In the genomic region with DNA sequence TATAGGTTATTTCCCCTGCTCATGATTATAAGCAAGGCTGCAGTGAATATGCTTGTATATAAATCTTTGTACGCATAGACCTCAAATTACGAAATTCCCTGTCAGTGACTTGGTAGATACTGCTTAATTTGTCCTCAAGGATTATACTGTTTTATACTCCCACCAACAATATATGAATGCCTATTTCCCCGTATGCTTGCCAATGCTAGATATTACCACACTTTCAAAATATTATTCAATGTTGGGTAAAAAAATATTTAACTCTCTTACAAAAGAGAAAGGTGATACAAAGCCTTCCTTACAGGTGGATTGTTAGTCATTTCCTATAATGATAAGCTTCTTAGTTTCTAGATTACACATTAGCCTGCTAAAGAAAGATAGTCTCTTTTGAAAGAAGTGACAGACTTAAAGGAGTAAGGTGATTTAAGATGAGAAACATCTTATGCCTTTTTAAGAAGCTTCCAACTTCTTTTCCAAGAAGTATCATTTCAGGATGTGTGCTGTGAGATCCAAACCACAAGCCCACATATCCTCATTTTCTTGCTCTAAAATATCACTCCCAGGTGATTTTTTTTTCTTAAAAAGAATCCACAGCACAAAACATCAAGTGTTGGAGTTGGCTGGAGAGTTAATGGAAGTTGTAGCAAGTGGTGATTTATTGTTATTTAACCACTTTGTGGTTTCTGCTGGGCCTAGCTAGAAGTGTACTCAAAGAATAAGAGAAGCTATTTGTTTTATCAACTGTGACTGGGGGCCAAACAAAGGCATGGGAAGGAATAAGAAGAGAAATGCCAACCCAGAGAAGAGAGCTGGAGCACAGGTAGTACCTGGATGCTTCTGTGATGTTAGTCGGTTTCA, we compare ENCODE assay signal across 18 cellular contexts. TPM values are rescaled to one million over a fixed set of nuclear protein-coding genes. Genes with fewer than 3 reads are reported as not detected.
DNase-seq lines count a peak whose midpoint lies in the region; ATAC-seq lines count a peak whose summit lies in the region.
"Had no signal": no experiment of that assay in that cellular context is flagged by ENCODE, and none has a peak within 500 bp of the region (broad histone marks: within the 10 kb centered on the region; RNA-seq: fewer than 3 reads in every experiment).

No MANE protein-coding gene starts in this region.

- peak; percentile 55 to 84 for ATAC-seq in activated naive CD4-positive, alpha-beta T cell treated with anti-CD3 and anti-CD28 coated beads, Interleukin-2, amount 50 U/mL, for 72 hours
- ATAC-seq in GM21619 (IDR thresholded peaks at IDR 0.05; ENCODE audit: unreplicated experiment): no peak
- ATAC-seq: upper lobe of right lung had no signal

- H3K27ac ChIP-seq in epithelial cell of prostate: peak overlapping the region; percentile 89
- H3K27ac ChIP-seq: brain microvascular endothelial cell, esophagus squamous epithelium, sigmoid colon, upper lobe of right lung had no signal

- peak overlapping the region; percentile 29 to 97 for H3K27ac Mint-ChIP-seq in activated naive CD4-positive, alpha-beta T cell treated with anti-CD3 and anti-CD28 coated beads, Interleukin-2, amount 50 U/mL, for 72 hours

- peaks cover 0 to 11% of the 10 kb centered on the region in 2 donors for H3K9me3 Mint-ChIP-seq in activated naive CD4-positive, alpha-beta T cell treated with anti-CD3 and anti-CD28 coated beads, Interleukin-2, amount 50 U/mL, for 72 hours

- no peak overlapping the region for H3K4me3 ChIP-seq in MG63
- H3K4me3 ChIP-seq: esophagus squamous epithelium, sigmoid colon, upper lobe of right lung had no signal

- H3K36me3 Mint-ChIP-seq in activated naive CD4-positive, alpha-beta T cell treated with anti-CD3 and anti-CD28 coated beads, Interleukin-2, amount 50 U/mL, for 72 hours: peaks cover 0 to 12% of the 10 kb centered on the region in 2 donors

- no peaks in the 10 kb centered on the region for H3K36me3 ChIP-seq in MG63
- H3K36me3 ChIP-seq: brain microvascular endothelial cell, sigmoid colon, upper lobe of right lung had no signal

- peaks cover 3% of the 10 kb centered on the region; the same call in 1 of the 2 replicates for H3K9me3 ChIP-seq in MG63

- no peaks in the 10 kb centered on the region for H3K27me3 ChIP-seq in MG63
- H3K27me3 ChIP-seq: brain microvascular endothelial cell, esophagus squamous epithelium, sigmoid colon, upper lobe of right lung had no signal

- no peak for DNase-seq in activated naive CD4-positive, alpha-beta T cell treated with anti-CD3 and anti-CD28 coated beads, Interleukin-2, amount 50 U/mL, for 72 hours (ENCODE audit: low spot score in 2 of 2)
- no peak for DNase-seq in activated naive CD4-positive, alpha-beta T cell (lab: John Stamatoyannopoulos, UW)
- DNase-seq in NCI-H2196 treated with DMSO at 0.1 percent for 48 hours (lab: John Stamatoyannopoulos, UW; ENCODE audit: unreplicated experiment) (peak; percentile 19), epithelial cell of prostate (ENCODE audit: low read depth, low spot score) (no peak), MG63 (no peak), DMS 273 (lab: John Stamatoyannopoulos, UW; ENCODE audit: unreplicated experiment) (no peak)
- no peak for DNase-seq in stimulated activated CD4-positive, alpha-beta T cell treated with anti-CD3 and anti-CD28 coated beads, Interleukin-4, amount 100 ng/mL, for 24 hours
- DNase-seq: activated gamma-delta T cell; brain microvascular endothelial cell; esophagus squamous epithelium; head of caudate nucleus; KG1; NCI-H748 treated with DMSO at 0.1 percent for 48 hours; sigmoid colon; stimulated activated CD4-positive, alpha-beta T cell treated with anti-CD3 and anti-CD28 coated beads, Interleukin-4, amount 100 ng/mL, for 4 hours; upper lobe of right lung had no signal

RNA-seq across cellular contexts. Expression of a gene that starts 59.2 kb away (rescaled TPM):
- 1 to 10 TPM in 1 of 2 donors, under 1 TPM in 1; 0.16 to 6.1 TPM for total RNA-seq in activated naive CD4-positive, alpha-beta T cell treated with anti-CD3 and anti-CD28 coated beads, Interleukin-2, amount 50 U/mL, for 72 hours
- not detected in 2 replicates for total RNA-seq in MG63 (2014; rRNA removed; shearing (Covaris generic); ENCODE audit: low replicate concordance)
- total RNA-seq: dermis microvascular lymphatic vessel endothelial cell, sigmoid colon, upper lobe of right lung had no signal
